ENCODE assay signal across 1 cellular context in the genomic region with DNA sequence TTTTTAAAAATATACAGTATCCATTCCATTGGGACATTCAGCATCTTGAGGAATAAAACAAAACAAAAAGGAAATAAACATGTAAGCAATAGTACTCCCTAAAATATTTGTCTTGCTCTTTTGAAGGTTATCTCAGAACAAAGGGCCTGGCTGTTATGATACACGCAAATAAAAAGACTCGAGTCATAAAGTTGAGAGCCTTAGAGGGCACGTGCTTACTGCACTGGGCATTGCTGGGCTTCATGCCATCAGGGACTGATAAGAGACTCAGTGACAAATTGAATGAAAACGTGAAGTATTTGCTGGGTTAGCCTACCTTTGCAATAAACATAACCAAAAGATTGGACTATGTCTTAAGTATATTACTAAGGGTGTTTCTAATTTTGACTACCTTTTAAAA.
TF ChIP-seq lines count a peak whose summit lies in the region.

No MANE protein-coding gene starts in this region.

TF ChIP-seq in A549, 52 proteins besides CTCF, POLR2A, EP300 and RAD21 (continued from another document):
- no peak for TF ChIP-seq PBX3 (IDR thresholded peaks at IDR 0.05)
- no peak for TF ChIP-seq RFX5 (IDR thresholded peaks at IDR 0.05)
- TF ChIP-seq, protein P1, sequence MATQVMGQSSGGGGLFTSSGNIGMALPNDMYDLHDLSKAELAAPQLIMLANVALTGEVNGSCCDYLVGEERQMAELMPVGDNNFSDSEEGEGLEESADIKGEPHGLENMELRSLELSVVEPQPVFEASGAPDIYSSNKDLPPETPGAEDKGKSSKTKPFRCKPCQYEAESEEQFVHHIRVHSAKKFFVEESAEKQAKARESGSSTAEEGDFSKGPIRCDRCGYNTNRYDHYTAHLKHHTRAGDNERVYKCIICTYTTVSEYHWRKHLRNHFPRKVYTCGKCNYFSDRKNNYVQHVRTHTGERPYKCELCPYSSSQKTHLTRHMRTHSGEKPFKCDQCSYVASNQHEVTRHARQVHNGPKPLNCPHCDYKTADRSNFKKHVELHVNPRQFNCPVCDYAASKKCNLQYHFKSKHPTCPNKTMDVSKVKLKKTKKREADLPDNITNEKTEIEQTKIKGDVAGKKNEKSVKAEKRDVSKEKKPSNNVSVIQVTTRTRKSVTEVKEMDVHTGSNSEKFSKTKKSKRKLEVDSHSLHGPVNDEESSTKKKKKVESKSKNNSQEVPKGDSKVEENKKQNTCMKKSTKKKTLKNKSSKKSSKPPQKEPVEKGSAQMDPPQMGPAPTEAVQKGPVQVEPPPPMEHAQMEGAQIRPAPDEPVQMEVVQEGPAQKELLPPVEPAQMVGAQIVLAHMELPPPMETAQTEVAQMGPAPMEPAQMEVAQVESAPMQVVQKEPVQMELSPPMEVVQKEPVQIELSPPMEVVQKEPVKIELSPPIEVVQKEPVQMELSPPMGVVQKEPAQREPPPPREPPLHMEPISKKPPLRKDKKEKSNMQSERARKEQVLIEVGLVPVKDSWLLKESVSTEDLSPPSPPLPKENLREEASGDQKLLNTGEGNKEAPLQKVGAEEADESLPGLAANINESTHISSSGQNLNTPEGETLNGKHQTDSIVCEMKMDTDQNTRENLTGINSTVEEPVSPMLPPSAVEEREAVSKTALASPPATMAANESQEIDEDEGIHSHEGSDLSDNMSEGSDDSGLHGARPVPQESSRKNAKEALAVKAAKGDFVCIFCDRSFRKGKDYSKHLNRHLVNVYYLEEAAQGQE (IDR thresholded peaks at IDR 0.05), result no peak
- TF ChIP-seq RNF2 (IDR thresholded peaks at IDR 0.05; ENCODE audit: borderline replicate concordance, low read depth), result no peak
- TF ChIP-seq POLR2AphosphoS2 (conservative IDR thresholded peaks at IDR 0.05; ENCODE audit: low read length), result no peak
- TF ChIP-seq KDM1A (IDR thresholded peaks at IDR 0.05; ENCODE audit: low read depth), result no peak
- TF ChIP-seq, protein P2, sequence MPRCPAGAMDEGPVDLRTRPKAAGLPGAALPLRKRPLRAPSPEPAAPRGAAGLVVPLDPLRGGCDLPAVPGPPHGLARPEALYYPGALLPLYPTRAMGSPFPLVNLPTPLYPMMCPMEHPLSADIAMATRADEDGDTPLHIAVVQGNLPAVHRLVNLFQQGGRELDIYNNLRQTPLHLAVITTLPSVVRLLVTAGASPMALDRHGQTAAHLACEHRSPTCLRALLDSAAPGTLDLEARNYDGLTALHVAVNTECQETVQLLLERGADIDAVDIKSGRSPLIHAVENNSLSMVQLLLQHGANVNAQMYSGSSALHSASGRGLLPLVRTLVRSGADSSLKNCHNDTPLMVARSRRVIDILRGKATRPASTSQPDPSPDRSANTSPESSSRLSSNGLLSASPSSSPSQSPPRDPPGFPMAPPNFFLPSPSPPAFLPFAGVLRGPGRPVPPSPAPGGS (IDR thresholded peaks at IDR 0.05), result no peak
- TF ChIP-seq ZFP36 (IDR thresholded peaks at IDR 0.05; ENCODE audit: borderline replicate concordance, partially characterized antibody), result no peak
- TF ChIP-seq CHD2 (IDR thresholded peaks at IDR 0.05; ENCODE audit: low read length, partially characterized antibody), result no peak
- TF ChIP-seq, protein P3, sequence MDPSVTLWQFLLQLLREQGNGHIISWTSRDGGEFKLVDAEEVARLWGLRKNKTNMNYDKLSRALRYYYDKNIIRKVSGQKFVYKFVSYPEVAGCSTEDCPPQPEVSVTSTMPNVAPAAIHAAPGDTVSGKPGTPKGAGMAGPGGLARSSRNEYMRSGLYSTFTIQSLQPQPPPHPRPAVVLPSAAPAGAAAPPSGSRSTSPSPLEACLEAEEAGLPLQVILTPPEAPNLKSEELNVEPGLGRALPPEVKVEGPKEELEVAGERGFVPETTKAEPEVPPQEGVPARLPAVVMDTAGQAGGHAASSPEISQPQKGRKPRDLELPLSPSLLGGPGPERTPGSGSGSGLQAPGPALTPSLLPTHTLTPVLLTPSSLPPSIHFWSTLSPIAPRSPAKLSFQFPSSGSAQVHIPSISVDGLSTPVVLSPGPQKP (IDR thresholded peaks at IDR 0.05; ENCODE audit: low read depth, low read length), result no peak
- no peak for TF ChIP-seq MYC (IDR thresholded peaks at IDR 0.05; ENCODE audit: borderline replicate concordance, low read length)
- no peak for TF ChIP-seq HOXA7 (CRISPR knock-in tag; IDR thresholded peaks at IDR 0.05)
- no peak for TF ChIP-seq NR3C1 (IDR thresholded peaks at IDR 0.05)
